In the genomic region with DNA sequence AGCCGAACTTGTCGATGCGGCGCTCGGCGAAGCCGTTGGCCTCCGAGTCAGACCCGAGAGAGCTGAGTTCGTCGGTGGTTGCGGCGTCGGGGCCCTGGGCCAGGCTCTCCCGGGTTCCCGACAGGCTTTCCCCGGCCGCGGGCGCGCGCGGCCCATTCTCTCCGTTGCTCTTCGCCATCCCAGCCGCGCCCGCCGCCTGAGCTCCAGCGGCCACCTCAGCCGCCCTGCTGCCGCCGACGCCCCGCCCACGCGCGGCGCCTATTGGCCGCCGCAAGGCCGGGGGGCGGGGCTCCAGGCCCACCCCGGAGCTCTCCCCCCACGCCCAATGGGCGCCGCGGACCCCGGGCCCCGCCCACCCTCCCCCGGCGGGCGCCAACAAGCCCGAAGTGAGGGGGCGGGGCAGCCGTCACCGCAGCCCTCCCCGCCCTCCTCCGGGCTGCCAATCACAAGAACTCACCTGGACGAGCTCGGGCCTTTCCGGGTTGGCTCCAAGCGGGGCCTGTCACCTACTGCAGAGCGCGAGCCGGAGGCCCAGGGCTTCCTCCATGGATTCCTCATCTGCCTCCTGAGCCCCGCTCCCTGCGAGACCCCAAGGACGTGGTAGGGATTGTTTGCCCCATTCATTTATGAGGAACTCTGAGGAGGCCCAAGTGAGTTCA, we compare ENCODE assay signal across 8 cellular contexts. TPM values are rescaled to one million over a fixed set of nuclear protein-coding genes. Genes with fewer than 3 reads are reported as not detected.
DNase-seq lines count a peak whose midpoint lies in the region; ATAC-seq and TF ChIP-seq lines count a peak whose summit lies in the region.

A gene with protein sequence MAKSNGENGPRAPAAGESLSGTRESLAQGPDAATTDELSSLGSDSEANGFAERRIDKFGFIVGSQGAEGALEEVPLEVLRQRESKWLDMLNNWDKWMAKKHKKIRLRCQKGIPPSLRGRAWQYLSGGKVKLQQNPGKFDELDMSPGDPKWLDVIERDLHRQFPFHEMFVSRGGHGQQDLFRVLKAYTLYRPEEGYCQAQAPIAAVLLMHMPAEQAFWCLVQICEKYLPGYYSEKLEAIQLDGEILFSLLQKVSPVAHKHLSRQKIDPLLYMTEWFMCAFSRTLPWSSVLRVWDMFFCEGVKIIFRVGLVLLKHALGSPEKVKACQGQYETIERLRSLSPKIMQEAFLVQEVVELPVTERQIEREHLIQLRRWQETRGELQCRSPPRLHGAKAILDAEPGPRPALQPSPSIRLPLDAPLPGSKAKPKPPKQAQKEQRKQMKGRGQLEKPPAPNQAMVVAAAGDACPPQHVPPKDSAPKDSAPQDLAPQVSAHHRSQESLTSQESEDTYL (minus strand): TSS at position 238 of the 659 bp plus-strand sequence. CDS start 60 bp downstream, at position 178.

- H3K4me1 ChIP-seq in DOHH2 (ENCODE audit: control insufficient read depth, low read length) (peaks cover 25% of the 10 kb centered on the region), GM23338 (ENCODE audit: insufficient read depth) (peaks cover 6% of the 10 kb centered on the region)
- peaks cover 43 to 49% of the 10 kb centered on the region in 2 donors for H3K4me1 ChIP-seq in naive thymus-derived CD4-positive, alpha-beta T cell (ENCODE audit: control insufficient read depth in 2 of 2, insufficient read depth in 2 of 2, low read length in 2 of 2)

- H3K4me2 ChIP-seq in DOHH2 (ENCODE audit: low read length) (peak within 1 kb of the TSS; percentile 99), GM23338 (peak within 1 kb of the TSS; percentile 92)

- CTCF ChIA-PET in naive thymus-derived CD4-positive, alpha-beta T cell (lab: Charles Lee) = interaction anchor here (1.1 to 8.1 kb wide), 3 partner anchors 13 to 37 kb away, joined by 4 to 78 read pairs (median 4); partner anchors contain the start of gene CASTOR1

- peak within 1 kb of the TSS; percentile 76 for H3K4me3 Mint-ChIP-seq in GM23338
- H3K4me3 Mint-ChIP-seq in activated T-helper 17 cell treated with anti-CD3 and anti-CD28 coated beads, Interleukin-2, amount 50 U/mL, for 72 hours = peak within 1 kb of the TSS; percentile 94
- peak within 1 kb of the TSS; percentile 87 to 96 (median 93) for H3K4me3 Mint-ChIP-seq in naive thymus-derived CD4-positive, alpha-beta T cell
- peak within 1 kb of the TSS; percentile 89 for H3K4me3 Mint-ChIP-seq in stimulated activated memory B cell treated with anti-CD40 and anti-IgM and Interleukin-4, amounts not matched to agents 10 μg/mL and 1 μg/mL and 100 μg/mL, for 72 hours

- POLR2A ChIA-PET in naive thymus-derived CD4-positive, alpha-beta T cell (lab: Charles Lee) = interaction anchor here (0.5 to 48.9 kb wide), 5 partner anchors 9 to 83 kb away, joined by 3 to 1265 read pairs (median 10); partner anchors contain the start of genes CASTOR1, CCDC157, SEC14L2 and SF3A1

- peaks cover 25% of the 10 kb centered on the region for H3K4me1 Mint-ChIP-seq in GM23338
- peaks cover 37% of the 10 kb centered on the region for H3K4me1 Mint-ChIP-seq in activated T-helper 17 cell treated with anti-CD3 and anti-CD28 coated beads, Interleukin-2, amount 50 U/mL, for 72 hours
- peaks cover 37 to 55% (median 48%) of the 10 kb centered on the region in 7 donors for H3K4me1 Mint-ChIP-seq in naive thymus-derived CD4-positive, alpha-beta T cell
- H3K4me1 Mint-ChIP-seq in stimulated activated memory B cell treated with anti-CD40 and anti-IgM and Interleukin-4, amounts not matched to agents 10 μg/mL and 1 μg/mL and 100 μg/mL, for 72 hours = peaks cover 49% of the 10 kb centered on the region

- H2AFZ ChIP-seq in GM23338 = peak within 1 kb of the TSS; percentile 93; the same call in 1 of the 2 replicates

- intact Hi-C loops in naive thymus-derived CD4-positive, alpha-beta T cell (cut with micrococcal nuclease) = loop anchor here (1.0 to 2.0 kb wide), 10 partner anchors 8 to 97 kb away; partner anchors contain the start of genes CASTOR1 (in 2 of the 2), OSM (in 2 of the 2), RNF215 (in 2 of the 2) and SF3A1 (in 2 of the 2)

- H3K36me3 ChIP-seq in DOHH2 (ENCODE audit: control insufficient read depth, low read length) (peaks cover 14% of the 10 kb centered on the region; the same call in 1 of the 2 replicates), GM23338 (ENCODE audit: insufficient read depth) (no peaks in the 10 kb centered on the region)
- peaks cover 0 to 21% (median 0%) of the 10 kb centered on the region in 3 experiments for H3K36me3 ChIP-seq in naive thymus-derived CD4-positive, alpha-beta T cell (ENCODE audit: control insufficient read depth in 2 of 3, insufficient read depth in 3 of 3, low read length in 3 of 3)

- H3K27ac ChIP-seq in DOHH2 (ENCODE audit: low read depth, low read length) = peak within 1 kb of the TSS; percentile 46
- peak within 1 kb of the TSS; percentile 79; the same call in 1 of the 2 replicates for H3K27ac ChIP-seq in GM23338 (ENCODE audit: low read depth)
- H3K27ac ChIP-seq in naive thymus-derived CD4-positive, alpha-beta T cell (ENCODE audit: low read depth, low read length) = peak within 1 kb of the TSS; percentile 78

- no peaks in the 10 kb centered on the region for H4K20me1 ChIP-seq in DOHH2 (ENCODE audit: control insufficient read depth, insufficient read depth, low read depth, low read length)
- peaks cover 8% of the 10 kb centered on the region; the same call in 1 of the 2 replicates for H4K20me1 ChIP-seq in GM23338 (replicated peaks; ENCODE audit: insufficient read depth)

- H3K4me3 ChIP-seq in DOHH2 (ENCODE audit: low read length) = peak within 1 kb of the TSS; percentile 97
- H3K4me3 ChIP-seq in GM23338 = peak within 1 kb of the TSS; percentile 77
- peak within 1 kb of the TSS; percentile 71 for H3K4me3 ChIP-seq in fibroblast of mammary gland (ENCODE audit: control insufficient read depth, low read depth, low read length)
- peak within 1 kb of the TSS; percentile 83 for H3K4me3 ChIP-seq in naive thymus-derived CD4-positive, alpha-beta T cell (ENCODE audit: low read length)

- H3F3A ChIP-seq in DOHH2 (ENCODE audit: control insufficient read depth, insufficient read depth) (peaks cover 7% of the 10 kb centered on the region; the same call in 1 of the 2 replicates), GM23338 (replicated peaks; ENCODE audit: low read depth) (peaks cover 9% of the 10 kb centered on the region)

- ATAC-seq in GM23338 = peak; percentile 92
- peak; percentile 91 for ATAC-seq in activated T-helper 17 cell treated with anti-CD3 and anti-CD28 coated beads, Interleukin-2, amount 50 U/mL, for 72 hours (replicated peaks)
- peak; percentile 97 for ATAC-seq in naive thymus-derived CD4-positive, alpha-beta T cell
- peak; percentile 96 for ATAC-seq in stimulated activated memory B cell treated with anti-CD40 and anti-IgM and Interleukin-4, amounts not matched to agents 10 μg/mL and 1 μg/mL and 100 μg/mL, for 72 hours

- H3K27me3 ChIP-seq in DOHH2 (ENCODE audit: control insufficient read depth, low read length) = no peaks in the 10 kb centered on the region
- H3K27me3 ChIP-seq in GM23338 (ENCODE audit: insufficient read depth) = no peaks in the 10 kb centered on the region
- H3K27me3 ChIP-seq in naive thymus-derived CD4-positive, alpha-beta T cell (ENCODE audit: control insufficient read depth in 2 of 2, insufficient read depth in 2 of 2, low read length in 2 of 2) = no peaks in the 10 kb centered on the region

- peaks cover 8% of the 10 kb centered on the region for H3K27me3 Mint-ChIP-seq in GM23338 (ENCODE audit: insufficient read depth, low read depth, poor library complexity)
- H3K27me3 Mint-ChIP-seq in activated T-helper 17 cell treated with anti-CD3 and anti-CD28 coated beads, Interleukin-2, amount 50 U/mL, for 72 hours = no peaks in the 10 kb centered on the region
- H3K27me3 Mint-ChIP-seq in naive thymus-derived CD4-positive, alpha-beta T cell = no peaks in the 10 kb centered on the region
- H3K27me3 Mint-ChIP-seq in stimulated activated memory B cell treated with anti-CD40 and anti-IgM and Interleukin-4, amounts not matched to agents 10 μg/mL and 1 μg/mL and 100 μg/mL, for 72 hours = no peaks in the 10 kb centered on the region

- DNase-seq in GM23338 (ENCODE audit: low spot score) = peak; percentile 99
- DNase-seq in LHCN-M2 (ENCODE audit: low read depth) = peak; percentile 80
- peak; percentile 98 for DNase-seq in RPMI8226
- DNase-seq in fibroblast of mammary gland (ENCODE audit: low read depth) = peak; percentile 74
- DNase-seq in naive thymus-derived CD4-positive, alpha-beta T cell = peak; percentile 87 to 93 (median 92)

- no peaks in the 10 kb centered on the region for H3K9me3 ChIP-seq in DOHH2 (ENCODE audit: control insufficient read depth, insufficient read depth, low read length)
- no peaks in the 10 kb centered on the region for H3K9me3 ChIP-seq in naive thymus-derived CD4-positive, alpha-beta T cell (ENCODE audit: control insufficient read depth in 2 of 3, low read length in 3 of 3)

- H3K9me2 ChIP-seq in DOHH2 (replicated peaks; ENCODE audit: control insufficient read depth, low read length) = no peaks in the 10 kb centered on the region
- H3K9me2 ChIP-seq in GM23338 (ENCODE audit: insufficient read depth) = no peaks in the 10 kb centered on the region

- TF ChIP-seq CTCF in DOHH2 (IDR thresholded peaks at IDR 0.05; ENCODE audit: low read depth, low read length, poor library complexity, severe bottlenecking) (no peak), GM23338 (conservative IDR thresholded peaks at IDR 0.05; ENCODE audit: low read depth in 2 of 2) (no peak), fibroblast of mammary gland (conservative IDR thresholded peaks at IDR 0.05; ENCODE audit: control insufficient read depth, insufficient read depth, low read depth, low read length) (no peak)

- H3K27ac Mint-ChIP-seq in GM23338 = peak within 1 kb of the TSS; percentile 83; the same call in 1 of the 2 replicates
- H3K27ac Mint-ChIP-seq in activated T-helper 17 cell treated with anti-CD3 and anti-CD28 coated beads, Interleukin-2, amount 50 U/mL, for 72 hours = peak within 1 kb of the TSS; percentile 94
- H3K27ac Mint-ChIP-seq in naive thymus-derived CD4-positive, alpha-beta T cell = peak within 1 kb of the TSS; percentile 82 to 94 (median 90)
- H3K27ac Mint-ChIP-seq in stimulated activated memory B cell treated with anti-CD40 and anti-IgM and Interleukin-4, amounts not matched to agents 10 μg/mL and 1 μg/mL and 100 μg/mL, for 72 hours = peak within 1 kb of the TSS; percentile 91

- H3K36me3 Mint-ChIP-seq in GM23338 (ENCODE audit: low read depth) = peaks cover 11% of the 10 kb centered on the region
- H3K36me3 Mint-ChIP-seq in activated T-helper 17 cell treated with anti-CD3 and anti-CD28 coated beads, Interleukin-2, amount 50 U/mL, for 72 hours (ENCODE audit: low read depth) = peaks cover 64% of the 10 kb centered on the region
- H3K36me3 Mint-ChIP-seq in naive thymus-derived CD4-positive, alpha-beta T cell = peaks cover 3 to 32% (median 19%) of the 10 kb centered on the region in 5 donors
- peaks cover 20% of the 10 kb centered on the region for H3K36me3 Mint-ChIP-seq in stimulated activated memory B cell treated with anti-CD40 and anti-IgM and Interleukin-4, amounts not matched to agents 10 μg/mL and 1 μg/mL and 100 μg/mL, for 72 hours

- no peaks in the 10 kb centered on the region for H3K9me3 Mint-ChIP-seq in GM23338
- no peaks in the 10 kb centered on the region for H3K9me3 Mint-ChIP-seq in activated T-helper 17 cell treated with anti-CD3 and anti-CD28 coated beads, Interleukin-2, amount 50 U/mL, for 72 hours
- no peaks in the 10 kb centered on the region for H3K9me3 Mint-ChIP-seq in naive thymus-derived CD4-positive, alpha-beta T cell
- H3K9me3 Mint-ChIP-seq in stimulated activated memory B cell treated with anti-CD40 and anti-IgM and Interleukin-4, amounts not matched to agents 10 μg/mL and 1 μg/mL and 100 μg/mL, for 72 hours = no peaks in the 10 kb centered on the region

- H3K79me2 ChIP-seq in DOHH2 (ENCODE audit: control insufficient read depth, low read length) (peaks cover 7% of the 10 kb centered on the region), GM23338 (replicated peaks; ENCODE audit: insufficient read depth) (no peaks in the 10 kb centered on the region)

RNA-seq across cellular contexts. Expression of the gene that starts here (rescaled TPM):
- total RNA-seq in GM23338 (2014; rRNA removed; shearing (Covaris generic)) = 6.0 and 8.8 TPM in 2 replicates
- polyA plus RNA-seq in GM23338 (2016; fragmentation: Nextera tagmentation; extraction: Ambion mirVana) = 3.3 and 4.2 TPM in 2 replicates
- total RNA-seq in LHCN-M2 (2014; rRNA removed) = 21.6 and 27.6 TPM in 2 replicates
- polyA plus RNA-seq in LHCN-M2 (2012) = 24.9 TPM
- total RNA-seq in activated T-helper 17 cell treated with anti-CD3 and anti-CD28 coated beads, Interleukin-2, amount 50 U/mL, for 72 hours = 10 to 100 TPM; 26.9 to 41.2 TPM
- 10 to 100 TPM; 47.2 to 73.8 (median 70.9) TPM for total RNA-seq in naive thymus-derived CD4-positive, alpha-beta T cell
- 10 to 100 TPM; 62.6 to 84.7 TPM for polyA plus RNA-seq in naive thymus-derived CD4-positive, alpha-beta T cell

Comparison
In these comparisons a context has a peak if more than half of its experiments do, and no peak if none do; other contexts are left out.
1. Peak in every context shown above with its lines: DNase-seq, ATAC-seq, H3K4me3 ChIP-seq and H3K27ac ChIP-seq.
2. RNA of the gene that starts here (polyA plus RNA-seq): 62.6 to 84.7 TPM in naive thymus-derived CD4-positive, alpha-beta T cell; 3.3 to 4.2 TPM in GM23338; every median in the first group is over 10 times any median in the second.